ENCODE assay signal across 8 cellular contexts in the genomic region with DNA sequence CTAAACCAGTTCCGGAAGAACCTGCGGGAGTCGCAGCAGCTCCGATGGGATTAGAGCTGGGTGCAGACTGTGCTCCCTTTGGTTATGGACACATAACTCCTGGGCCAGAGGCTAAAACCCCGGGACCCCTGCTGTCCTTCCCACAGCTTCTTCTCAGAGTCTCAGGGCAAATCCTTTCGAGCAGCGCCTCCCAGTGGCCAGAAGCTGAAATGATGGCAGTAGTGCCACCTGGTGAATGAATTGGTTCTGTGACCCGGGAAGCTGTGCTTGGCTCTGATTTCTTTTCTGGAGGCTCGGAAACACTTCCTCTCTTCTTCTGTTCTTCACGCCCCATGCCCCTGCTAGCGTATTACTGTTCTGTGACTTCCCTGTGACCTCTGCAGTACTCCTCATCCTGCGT. TPM values are rescaled to one million over a fixed set of nuclear protein-coding genes. Genes with fewer than 3 reads are reported as not detected.
DNase-seq lines count a peak whose midpoint lies in the region; FAIRE-seq and TF ChIP-seq lines count a peak whose summit lies in the region.
"Not testable (repeated sequence)": the region's sequence is repeated elsewhere in the genome, so short reads cannot be mapped to it uniquely, and the experiment has no call there.

No MANE protein-coding gene starts in this region.

- not testable (repeated sequence) for H3K9me3 ChIP-seq in SJCRH30 (replicated peaks); small intestine (ENCODE audit: control insufficient read depth, low read depth); uterus

- TF ChIP-seq CTCF in GM10266 (IDR thresholded peaks at IDR 0.05; ENCODE audit: control insufficient read depth, insufficient read depth, low read depth, missing control alignments) (peak; percentile 83), uterus (IDR thresholded peaks at IDR 0.05) (peak; percentile 46 to 65 (median 56))

- 4 to 18% (median 10%) methylated on average over 12 of the region's 12 CpGs for WGBS in small intestine, 3 donors

- H3K27ac ChIP-seq in SJCRH30; small intestine (ENCODE audit: low read depth in 1 of 2, low read length in 1 of 2); uterus: not testable (repeated sequence)

- H3K4me1 ChIP-seq in SJCRH30; small intestine (ENCODE audit: control insufficient read depth in 2 of 2, insufficient read depth in 1 of 2, low read depth in 1 of 2, low read length in 1 of 2); uterus: not testable (repeated sequence)

- not testable (repeated sequence) for H3K4me3 ChIP-seq in SJCRH30; small intestine (ENCODE audit: low read depth in 1 of 2, low read length in 2 of 2); uterus

- DNase-seq in GM10266 (ENCODE audit: extremely low spot score) (peak; percentile 73), NCI-H1105 (lab: John Stamatoyannopoulos, UW) (peak; percentile 28), SJCRH30 (peak; percentile 40 to 65), activated T-cell treated with anti-CD3 and anti-CD28 coated beads for 48 hours (ENCODE audit: low read depth) (peak; percentile 69), kidney glomerular epithelial cell (lab: John Stamatoyannopoulos, UW) (peak; percentile 29), small intestine (peak; percentile 74), uterus (peak; percentile 46 to 63)
- DNase-seq in effector CD4-positive, alpha-beta T cell = peak; percentile 72

- not testable (repeated sequence) for TF ChIP-seq POLR2A in uterus (IDR thresholded peaks at IDR 0.05)

- not testable (repeated sequence) for H3K36me3 ChIP-seq in SJCRH30; small intestine (ENCODE audit: control insufficient read depth in 2 of 2, insufficient read depth in 2 of 2, low read length in 2 of 2); uterus

- intact Hi-C loops in uterus (cut with DNase I; ENCODE audit: low total_unique reads) = not testable (repeated sequence)

- FAIRE-seq in small intestine (lab: Jason Lieb, UNC) = not testable (repeated sequence)

- H3K27me3 ChIP-seq in SJCRH30; small intestine (ENCODE audit: control insufficient read depth in 2 of 2, insufficient read depth in 2 of 2, low read length in 2 of 2); uterus: not testable (repeated sequence)

RNA-seq across cellular contexts. Expression of a gene that starts 29.8 kb away (rescaled TPM):
- 35.8 and 44.8 TPM in 2 replicates for total RNA-seq in SJCRH30 (2014; rRNA removed; shearing (Covaris generic))
- polyA plus RNA-seq in small intestine = 10 to 100 TPM; 16.2 to 23.0 (median 21.3) TPM
- total RNA-seq in uterus = 10 to 100 TPM in 3 of 4 donors, 1 to 10 TPM in 1; 9.4 to 24.0 (median 15.6) TPM
